32 cellular contexts compared by ENCODE assay signal in the genomic region with DNA sequence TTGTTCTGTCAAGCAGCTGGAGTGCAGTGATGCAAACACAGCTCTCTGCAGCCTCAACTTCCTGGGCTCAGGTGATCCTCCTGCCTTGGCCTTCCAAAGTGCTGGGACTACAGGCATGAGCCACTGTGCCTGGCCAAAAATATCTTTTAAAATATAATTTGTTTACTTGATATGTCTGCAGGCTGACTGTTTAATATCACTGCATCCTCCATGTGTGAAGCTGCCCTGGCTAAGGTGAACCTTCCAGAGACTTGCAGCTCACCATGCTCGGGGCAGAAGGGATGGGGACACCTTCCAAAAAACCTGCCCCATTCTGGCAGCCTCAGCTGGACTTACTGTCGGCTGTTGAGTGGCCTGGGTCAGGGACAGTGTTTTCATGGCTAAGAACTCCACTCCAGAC. TPM values are rescaled to one million over a fixed set of nuclear protein-coding genes. Genes with fewer than 3 reads are reported as not detected.
"Had no signal": no experiment of that assay in that cellular context is flagged by ENCODE, and none has a peak within 500 bp of the region (broad histone marks: within the 10 kb centered on the region; RNA-seq: fewer than 3 reads in every experiment).

No MANE protein-coding gene starts in this region.

- H3K27ac ChIP-seq: Peyer's patch had no signal

- H3K27me3 ChIP-seq: body of pancreas, Peyer's patch had no signal

- H3K9me3 ChIP-seq: body of pancreas, Peyer's patch had no signal

- H3K4me3 ChIP-seq: body of pancreas, Peyer's patch had no signal

- H3K9me3 Mint-ChIP-seq: activated CD4-positive, alpha-beta T cell treated with anti-CD3 and anti-CD28 coated beads, Interleukin-2, amount 10 ng/mL, durations not matched to agents 24 days and 14 days; activated CD8-positive, alpha-beta T cell treated with anti-CD3 and anti-CD28 coated beads for 36 hours; activated naive CD4-positive, alpha-beta T cell treated with anti-CD3 and anti-CD28 coated beads, Interleukin-2, amount 50 U/mL, for 24 hours; activated naive CD8-positive, alpha-beta T cell treated with anti-CD3 and anti-CD28 coated beads, Interleukin-2, amount 10 ng/mL, durations not matched to agents 7 days and 5 days; activated T-cell treated with anti-CD3 and anti-CD28 coated beads, Interleukin-2, amount 50 U/mL, for 72 hours; activated T-helper 2 cell treated with anti-CD3 and anti-CD28 coated beads, Interferon-gamma antibody, Interleukin-2, Interleukin-4, amounts not matched to agents 10 μg/mL and 5 μg/mL and 100 μg/mL, durations not matched to agents 14 hours and 24 hours and 36 hours; central memory CD8-positive, alpha-beta T cell had no signal

- DNase-seq: activated CD4-positive, alpha-beta T cell treated with anti-CD3 and anti-CD28 coated beads, Interleukin-2, amount 10 ng/mL, durations not matched to agents 24 days and 14 days; activated CD4-positive, alpha-beta T cell treated with anti-CD3 and anti-CD28 coated beads, Interleukin-2, amount 50 U/mL, for 4 hours; activated CD8-positive, alpha-beta T cell treated with anti-CD3 and anti-CD28 coated beads for 36 hours; activated gamma-delta T cell; activated naive CD4-positive, alpha-beta T cell treated with Interleukin-2 at 50 U/mL for 16 hours; activated naive CD8-positive, alpha-beta T cell treated with anti-CD3 and anti-CD28 coated beads, Interleukin-2, amount 10 ng/mL, durations not matched to agents 7 days and 5 days; activated T-cell treated with anti-CD3 and anti-CD28 coated beads, Interleukin-2, amount 50 U/mL, for 1 hour; activated T-cell treated with anti-CD3 and anti-CD28 coated beads, Interleukin-2, amount 50 U/mL, for 72 hours; amygdala; Karpas-422; KBM-7; NCI-H1048; NCI-H1105 treated with DMSO at 0.1 percent for 48 hours; NCI-H1436; NCI-H1694 treated with DMSO at 0.1 percent for 48 hours; NCI-H2029; NCI-H345; NCI-H524 treated with DMSO at 0.1 percent for 48 hours; NK-92 treated with Interleukin-12 subunit alpha and Interleukin-12 subunit beta, amount 100 ng/mL, for 24 hours; PC-3; Peyer's patch; RPMI8226; SW 1271; T-helper 1 cell had no signal

- H3K4me1 ChIP-seq: Peyer's patch had no signal

- H3K4me1 Mint-ChIP-seq: activated CD4-positive, alpha-beta T cell treated with anti-CD3 and anti-CD28 coated beads, Interleukin-2, amount 10 ng/mL, durations not matched to agents 24 days and 14 days; activated naive CD4-positive, alpha-beta T cell treated with anti-CD3 and anti-CD28 coated beads, Interleukin-2, amount 50 U/mL, for 24 hours; activated naive CD8-positive, alpha-beta T cell treated with anti-CD3 and anti-CD28 coated beads, Interleukin-2, amount 10 ng/mL, durations not matched to agents 7 days and 5 days; central memory CD8-positive, alpha-beta T cell had no signal

- H3K4me3 Mint-ChIP-seq: activated CD4-positive, alpha-beta T cell treated with anti-CD3 and anti-CD28 coated beads, Interleukin-2, amount 10 ng/mL, durations not matched to agents 24 days and 14 days; activated CD8-positive, alpha-beta T cell treated with anti-CD3 and anti-CD28 coated beads for 36 hours; activated naive CD4-positive, alpha-beta T cell treated with anti-CD3 and anti-CD28 coated beads, Interleukin-2, amount 50 U/mL, for 24 hours; activated naive CD8-positive, alpha-beta T cell treated with anti-CD3 and anti-CD28 coated beads, Interleukin-2, amount 10 ng/mL, durations not matched to agents 7 days and 5 days; activated T-cell treated with anti-CD3 and anti-CD28 coated beads, Interleukin-2, amount 50 U/mL, for 72 hours; central memory CD8-positive, alpha-beta T cell had no signal

- H3K27ac Mint-ChIP-seq: activated CD4-positive, alpha-beta T cell treated with anti-CD3 and anti-CD28 coated beads, Interleukin-2, amount 10 ng/mL, durations not matched to agents 24 days and 14 days; activated CD8-positive, alpha-beta T cell treated with anti-CD3 and anti-CD28 coated beads for 36 hours; activated naive CD4-positive, alpha-beta T cell treated with anti-CD3 and anti-CD28 coated beads, Interleukin-2, amount 50 U/mL, for 24 hours; activated naive CD8-positive, alpha-beta T cell treated with anti-CD3 and anti-CD28 coated beads, Interleukin-2, amount 10 ng/mL, durations not matched to agents 7 days and 5 days; activated T-cell treated with anti-CD3 and anti-CD28 coated beads, Interleukin-2, amount 50 U/mL, for 72 hours; activated T-helper 2 cell treated with anti-CD3 and anti-CD28 coated beads, Interferon-gamma antibody, Interleukin-2, Interleukin-4, amounts not matched to agents 10 μg/mL and 5 μg/mL and 100 μg/mL, durations not matched to agents 14 hours and 24 hours and 36 hours had no signal

- H3K27me3 Mint-ChIP-seq: activated CD8-positive, alpha-beta T cell treated with anti-CD3 and anti-CD28 coated beads for 36 hours; activated naive CD4-positive, alpha-beta T cell treated with anti-CD3 and anti-CD28 coated beads, Interleukin-2, amount 50 U/mL, for 24 hours had no signal

- H3K36me3 Mint-ChIP-seq: activated naive CD4-positive, alpha-beta T cell treated with anti-CD3 and anti-CD28 coated beads, Interleukin-2, amount 50 U/mL, for 24 hours; activated naive CD8-positive, alpha-beta T cell treated with anti-CD3 and anti-CD28 coated beads, Interleukin-2, amount 10 ng/mL, durations not matched to agents 7 days and 5 days had no signal

- ATAC-seq: activated CD8-positive, alpha-beta T cell treated with anti-CD3 and anti-CD28 coated beads for 36 hours; activated T-cell treated with anti-CD3 and anti-CD28 coated beads, Interleukin-2, amount 50 U/mL, for 72 hours; body of pancreas; PC-3 had no signal

RNA-seq across cellular contexts. Expression of gene DDC, which starts 57.6 kb away (rescaled TPM):
- total RNA-seq: activated naive CD8-positive, alpha-beta T cell treated with anti-CD3 and anti-CD28 coated beads, Interleukin-2, amount 10 ng/mL, durations not matched to agents 7 days and 5 days; activated T-cell treated with anti-CD3 and anti-CD28 coated beads, Interleukin-2, amount 50 U/mL, for 72 hours; activated T-helper 2 cell treated with anti-CD3 and anti-CD28 coated beads, Interferon-gamma antibody, Interleukin-2, Interleukin-4, amounts not matched to agents 10 μg/mL and 5 μg/mL and 100 μg/mL, durations not matched to agents 14 hours and 24 hours and 36 hours; astrocyte; bronchial epithelial cell; NCI-H460; PC-3; T-helper 2 cell treated with Interferon-gamma antibody and Interleukin-4, amounts not matched to agents 100 ng/mL and 5 ng/mL, for 36 hours had no signal
